19 cellular contexts compared by ENCODE assay signal in the genomic region with DNA sequence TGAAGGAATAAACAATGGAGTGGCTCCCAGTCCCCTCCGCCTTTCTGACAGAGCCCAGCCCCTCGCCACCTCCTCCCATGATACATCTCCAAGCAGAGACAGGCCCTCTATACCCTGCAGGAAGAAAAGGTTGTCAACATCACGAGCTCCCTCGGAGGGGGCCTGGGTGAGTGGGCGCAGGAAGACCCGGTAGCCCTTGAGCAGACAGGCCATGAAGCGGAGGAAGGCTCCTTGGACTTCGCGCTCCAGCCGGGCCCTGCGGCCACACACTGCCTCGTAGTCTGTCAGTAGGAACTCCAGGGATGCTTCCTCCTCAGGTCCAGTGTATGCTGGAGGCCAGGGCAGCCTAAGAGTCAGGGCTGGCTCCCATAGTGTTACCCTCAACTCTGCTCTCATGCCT. TPM values are rescaled to one million over a fixed set of nuclear protein-coding genes. Genes with fewer than 3 reads are reported as not detected.
DNase-seq lines count a peak whose midpoint lies in the region; ATAC-seq, FAIRE-seq and TF ChIP-seq lines count a peak whose summit lies in the region.
"Had no signal": no experiment of that assay in that cellular context is flagged by ENCODE, and none has a peak within 500 bp of the region (broad histone marks: within the 10 kb centered on the region; RNA-seq: fewer than 3 reads in every experiment).

No MANE protein-coding gene starts in this region.

- H3K36me3 ChIP-seq in kidney (ENCODE audit: control insufficient read depth in 1 of 2, insufficient read depth in 2 of 2, low read length in 2 of 2) (peaks cover 27 to 45% of the 10 kb centered on the region in 2 donors), osteoblast (ENCODE audit: insufficient read depth, low read length) (peaks cover 51% of the 10 kb centered on the region)

- ATAC-seq in HG03097 (IDR thresholded peaks at IDR 0.05; ENCODE audit: low FRiP score, unreplicated experiment) (no peak), GM18861 (IDR thresholded peaks at IDR 0.05; ENCODE audit: unreplicated experiment) (no peak)
- ATAC-seq: CD8-positive, alpha-beta T cell had no signal

- TF ChIP-seq CTCF in kidney (IDR thresholded peaks at IDR 0.05; ENCODE audit: borderline replicate concordance, extremely low read depth, insufficient read depth) (no peak), osteoblast (IDR thresholded peaks at IDR 0.05; ENCODE audit: extremely low read depth, low read depth, low read length) (no peak)

- no peaks in the 10 kb centered on the region for H4K20me1 ChIP-seq in osteoblast (ENCODE audit: insufficient read depth, low read length)

- no peak overlapping the region for H3K4me3 ChIP-seq in kidney (ENCODE audit: low read length in 2 of 2)
- no peak overlapping the region for H3K4me3 ChIP-seq in osteoblast (ENCODE audit: insufficient read depth, low read length)
- H3K4me3 ChIP-seq: MG63, PC-9 had no signal

- no peak for DNase-seq in activated naive CD8-positive, alpha-beta T cell treated with anti-CD3 and anti-CD28 coated beads for 36 hours
- peak; percentile 24 for DNase-seq in kidney
- DNase-seq in osteoblast (ENCODE audit: insufficient read length, low spot score, missing footprints): peak; percentile 62
- DNase-seq in DMS53 treated with DMSO at 0.1 percent for 48 hours (lab: John Stamatoyannopoulos, UW; ENCODE audit: unreplicated experiment): no peak
- DNase-seq: BE2C; CD8-positive, alpha-beta T cell; DMS79; GOT3; Kasumi-1; MG63; NCI-H1048; NCI-H1436; NCI-H1930; NCI-H526; PC-9 had no signal

- no peaks in the 10 kb centered on the region for H3K27me3 ChIP-seq in osteoblast (ENCODE audit: insufficient read depth, low read length)
- H3K27me3 ChIP-seq: BE2C, MG63 had no signal

- peaks cover 8% of the 10 kb centered on the region for H3K36me3 Mint-ChIP-seq in activated naive CD8-positive, alpha-beta T cell
- peaks cover 24% of the 10 kb centered on the region for H3K36me3 Mint-ChIP-seq in activated naive CD8-positive, alpha-beta T cell treated with anti-CD3 and anti-CD28 coated beads for 36 hours

- no peaks in the 10 kb centered on the region for H3K9me3 Mint-ChIP-seq in activated naive CD8-positive, alpha-beta T cell (ENCODE audit: low read depth)
- H3K9me3 Mint-ChIP-seq in activated naive CD8-positive, alpha-beta T cell treated with anti-CD3 and anti-CD28 coated beads for 36 hours: no peaks in the 10 kb centered on the region
- H3K9me3 Mint-ChIP-seq: CD8-positive, alpha-beta T cell had no signal

- H3K4me3 Mint-ChIP-seq in activated naive CD8-positive, alpha-beta T cell: no peak overlapping the region
- H3K4me3 Mint-ChIP-seq in activated naive CD8-positive, alpha-beta T cell treated with anti-CD3 and anti-CD28 coated beads for 36 hours: no peak overlapping the region
- H3K4me3 Mint-ChIP-seq: CD8-positive, alpha-beta T cell had no signal

- peaks cover 21% of the 10 kb centered on the region for H3K4me1 Mint-ChIP-seq in activated naive CD8-positive, alpha-beta T cell (ENCODE audit: low read depth)
- H3K4me1 Mint-ChIP-seq in activated naive CD8-positive, alpha-beta T cell treated with anti-CD3 and anti-CD28 coated beads for 36 hours: peaks cover 15% of the 10 kb centered on the region

- FAIRE-seq in kidney (lab: Jason Lieb, UNC): no peak
- FAIRE-seq: A204.1 had no signal

- H2AFZ ChIP-seq in osteoblast (ENCODE audit: low read length): no peak overlapping the region
- H2AFZ ChIP-seq: PC-9 had no signal

- no peak overlapping the region for H3K9ac ChIP-seq in kidney (ENCODE audit: low read length in 2 of 2)

- intact Hi-C loops in kidney (cut with DNase I): no loop called here

- H3K27me3 Mint-ChIP-seq in activated naive CD8-positive, alpha-beta T cell: no peaks in the 10 kb centered on the region
- H3K27me3 Mint-ChIP-seq in activated naive CD8-positive, alpha-beta T cell treated with anti-CD3 and anti-CD28 coated beads for 36 hours: no peaks in the 10 kb centered on the region

- H3K4me1 ChIP-seq in kidney (ENCODE audit: control insufficient read depth in 1 of 2, insufficient read depth in 1 of 2, low read depth in 1 of 2, low read length in 2 of 2): peaks cover 3% of the 10 kb centered on the region in 2 donors
- no peaks in the 10 kb centered on the region for H3K4me1 ChIP-seq in osteoblast (ENCODE audit: insufficient read depth, low read length)
- H3K4me1 ChIP-seq: BE2C had no signal

- H3K4me2 ChIP-seq in osteoblast (ENCODE audit: insufficient read depth, low read length): no peak overlapping the region
- H3K4me2 ChIP-seq: PC-9 had no signal

- no peaks in the 10 kb centered on the region for H3K9me3 ChIP-seq in kidney (ENCODE audit: control insufficient read depth in 1 of 2, low read length in 2 of 2)
- no peaks in the 10 kb centered on the region for H3K9me3 ChIP-seq in osteoblast (ENCODE audit: low read depth, low read length)
- H3K9me3 ChIP-seq: BE2C, MG63 had no signal

- peaks cover 7% of the 10 kb centered on the region for H3K79me2 ChIP-seq in osteoblast (ENCODE audit: insufficient read depth, low read length)

- no peak overlapping the region for H3K27ac ChIP-seq in kidney (ENCODE audit: low read depth in 2 of 2, low read length in 2 of 2)
- H3K27ac ChIP-seq in osteoblast (ENCODE audit: low read depth, low read length): no peak overlapping the region
- H3K27ac ChIP-seq: PC-9 had no signal

- H3K27ac Mint-ChIP-seq in activated naive CD8-positive, alpha-beta T cell: peak overlapping the region; percentile 46
- H3K27ac Mint-ChIP-seq in activated naive CD8-positive, alpha-beta T cell treated with anti-CD3 and anti-CD28 coated beads for 36 hours: no peak overlapping the region

RNA-seq across cellular contexts. Expression of a gene that starts 7.0 kb away (rescaled TPM):
- total RNA-seq in activated naive CD8-positive, alpha-beta T cell treated with anti-CD3 and anti-CD28 coated beads for 36 hours: 10 to 100 TPM; 90.2 to 91.4 TPM
- total RNA-seq in kidney: 60.6 TPM
- polyA plus RNA-seq in kidney (ENCODE audit: insufficient read depth, low read depth, low replicate concordance): 13.2 TPM
- 26.8 and 27.5 TPM in 2 replicates for total RNA-seq in osteoblast

RNA-seq across cellular contexts. Expression of a gene that starts 16.7 kb away (rescaled TPM):
- total RNA-seq in activated naive CD8-positive, alpha-beta T cell treated with anti-CD3 and anti-CD28 coated beads for 36 hours: 10 to 100 TPM; 49.4 to 53.1 TPM
- total RNA-seq in kidney (49.0 TPM), osteoblast (9.7 and 11.6 TPM in 2 replicates)
- polyA plus RNA-seq in kidney (ENCODE audit: insufficient read depth, low read depth, low replicate concordance): 3.6 TPM

RNA-seq across cellular contexts. Expression of a gene that starts 18.9 kb away (rescaled TPM):
- 10 to 100 TPM; 56.4 to 67.0 TPM for total RNA-seq in activated naive CD8-positive, alpha-beta T cell treated with anti-CD3 and anti-CD28 coated beads for 36 hours
- 44.8 TPM for total RNA-seq in kidney
- 28.6 TPM for polyA plus RNA-seq in kidney (ENCODE audit: insufficient read depth, low read depth, low replicate concordance)
- total RNA-seq in osteoblast: 4.7 and 6.8 TPM in 2 replicates

RNA-seq across cellular contexts. Expression of a gene that starts 23.9 kb away (rescaled TPM):
- total RNA-seq in activated naive CD8-positive, alpha-beta T cell treated with anti-CD3 and anti-CD28 coated beads for 36 hours: 10 to 100 TPM; 60.6 to 63.1 TPM
- 125 TPM for total RNA-seq in kidney
- 106 TPM for polyA plus RNA-seq in kidney (ENCODE audit: insufficient read depth, low read depth, low replicate concordance)
- 96.3 and 99.0 TPM in 2 replicates for total RNA-seq in osteoblast

RNA-seq across cellular contexts. Expression of a gene that starts 28.2 kb away (rescaled TPM):
- 1 to 10 TPM; 6.8 to 7.3 TPM for total RNA-seq in activated naive CD8-positive, alpha-beta T cell treated with anti-CD3 and anti-CD28 coated beads for 36 hours
- total RNA-seq in kidney (10.9 TPM), osteoblast (7.2 and 8.8 TPM in 2 replicates)
- 9.3 TPM for polyA plus RNA-seq in kidney (ENCODE audit: insufficient read depth, low read depth, low replicate concordance)

Comparison
In these comparisons a context has a peak if more than half of its experiments do, and no peak if none do; other contexts are left out.
1. DNase-seq: peak in kidney (single experiment) and osteoblast (single experiment); none in activated naive CD8-positive, alpha-beta T cell treated with anti-CD3 and anti-CD28 coated beads for 36 hours (single experiment) and DMS53 treated with DMSO at 0.1 percent for 48 hours (single experiment).